25 cellular contexts compared by ENCODE assay signal in genomic region chr2:69168950-69169695, GRCh38.
DNase-seq lines count a peak whose midpoint lies in the region; ATAC-seq and TF ChIP-seq lines count a peak whose summit lies in the region.
"Had no signal": no experiment of that assay in that cellular context is flagged by ENCODE, and none has a peak within 500 bp of the region (broad histone marks: within the 10 kb centered on the region; RNA-seq: fewer than 3 reads in every experiment).

No MANE protein-coding gene starts in this region.

- peak overlapping the region in 1 of 2 experiments; percentile 71 for H3K4ac ChIP-seq in mesenchymal stem cell (ENCODE audit: low read depth in 1 of 2, low read length in 2 of 2)

- WGBS in mesenchymal stem cell: 80% methylated on average over 6 of the region's 6 CpGs
- 40 to 46% methylated on average over 6 of the region's 6 CpGs for WGBS in thyroid gland, 2 donors

- TF ChIP-seq CTCF in thyroid gland (IDR thresholded peaks at IDR 0.05): no peak

- peaks cover 6% of the 10 kb centered on the region for H3K79me1 ChIP-seq in mesenchymal stem cell (replicated peaks; ENCODE audit: low read length, poor library complexity, severe bottlenecking)

- peak overlapping the region; percentile 90 to 91 for H2BK12ac ChIP-seq in mesenchymal stem cell (ENCODE audit: low read length in 2 of 2)

- no peak overlapping the region for H3K9ac ChIP-seq in mesenchymal stem cell (ENCODE audit: low read length)

- no peak for TF ChIP-seq POLR2A in thyroid gland (IDR thresholded peaks at IDR 0.05)

- peak overlapping the region; percentile 84 to 88 for H3K18ac ChIP-seq in mesenchymal stem cell (ENCODE audit: low read depth in 1 of 2, low read length in 2 of 2)

- H3K36me3 ChIP-seq in mesenchymal stem cell (ENCODE audit: control insufficient read depth in 1 of 2, insufficient read depth in 2 of 2, low read depth in 1 of 2, low read length in 2 of 2) (peaks cover 14 to 16% of the 10 kb centered on the region in 2 experiments), thyroid gland (no peaks in the 10 kb centered on the region)
- H3K36me3 ChIP-seq: cardiac muscle cell, ovary, transverse colon had no signal

- H4K91ac ChIP-seq in mesenchymal stem cell (ENCODE audit: low read length): peak overlapping the region; percentile 72

- H3K9me3 ChIP-seq in mesenchymal stem cell (ENCODE audit: control insufficient read depth, low read length) (no peaks in the 10 kb centered on the region), thyroid gland (no peaks in the 10 kb centered on the region)
- H3K9me3 ChIP-seq: ovary, transverse colon had no signal

- H3K4me1 ChIP-seq in mesenchymal stem cell (ENCODE audit: control insufficient read depth, insufficient read depth, low read depth, low read length) (peaks cover 8% of the 10 kb centered on the region), thyroid gland (peaks cover 60 to 94% of the 10 kb centered on the region in 2 donors)

- no peak overlapping the region for H3K4me3 ChIP-seq in mesenchymal stem cell (ENCODE audit: insufficient read depth in 1 of 2, low read depth in 1 of 2, low read length in 2 of 2)
- no peak overlapping the region for H3K4me3 ChIP-seq in thyroid gland (replicated peaks in 1 of 3)
- H3K4me3 ChIP-seq: cardiac muscle cell, ovary, transverse colon had no signal

- peak overlapping the region in 1 of 2 experiments; percentile 60 for H3K23ac ChIP-seq in mesenchymal stem cell (ENCODE audit: low read length in 2 of 2)

- DNase-seq in NCI-H2227 (lab: John Stamatoyannopoulos, UW; ENCODE audit: unreplicated experiment) (peak; percentile 11), NCI-H2227 treated with DMSO at 0.1 percent for 48 hours (lab: John Stamatoyannopoulos, UW) (no peak), RPMI7951 (ENCODE audit: low read depth) (peak; percentile 37), mesenchymal stem cell (no peak), thyroid gland (peak; percentile 78 to 83), ecto neural progenitor cell (ENCODE audit: low spot score) (no peak), HT-29 (ENCODE audit: low spot score) (no peak)
- DNase-seq: 8988T; activated CD4-positive, alpha-beta T cell treated with anti-CD3 and anti-CD28 coated beads, Interleukin-2, amount 50 U/mL, for 1 hour; activated CD8-positive, alpha-beta memory T cell treated with anti-CD3 and anti-CD28 coated beads, Interleukin-2, amount 10 ng/mL, durations not matched to agents 7 days and 5 days; activated naive CD4-positive, alpha-beta T cell treated with anti-CD3 and anti-CD28 coated beads, Interleukin-2, amount 10 ng/mL, durations not matched to agents 7 days and 5 days; amniotic stem cell; CD4-positive, alpha-beta memory T cell; mammary epithelial cell; naive thymus-derived CD4-positive, alpha-beta T cell; NCI-H510A treated with DMSO at 0.1 percent for 48 hours; ovary; retina; SHP77; stimulated activated CD4-positive, alpha-beta T cell treated with anti-CD3 and anti-CD28 coated beads, Interleukin-4, amount 100 ng/mL, for 4 hours; stimulated activated naive CD4-positive, alpha-beta T cell treated with Interleukin-2 at 50 U/mL for 16 hours; T-helper 9 cell; transverse colon had no signal

- H2BK120ac ChIP-seq in mesenchymal stem cell (ENCODE audit: low read depth, low read length): peak overlapping the region; percentile 76

- H4K8ac ChIP-seq in mesenchymal stem cell (ENCODE audit: low read length): peak overlapping the region; percentile 56

- H3K27me3 ChIP-seq in mesenchymal stem cell (ENCODE audit: control insufficient read depth in 1 of 2, insufficient read depth in 1 of 2, low read length in 2 of 2) (no peaks in the 10 kb centered on the region), thyroid gland (no peaks in the 10 kb centered on the region)
- H3K27me3 ChIP-seq: cardiac muscle cell, ovary, transverse colon had no signal

- H3K14ac ChIP-seq in mesenchymal stem cell (ENCODE audit: low read length in 2 of 2): peak overlapping the region in 1 of 2 experiments; percentile 68

- no peak overlapping the region for H3K4me2 ChIP-seq in mesenchymal stem cell (ENCODE audit: low read length, poor library complexity, severe bottlenecking)

- H3K27ac ChIP-seq in mesenchymal stem cell (ENCODE audit: low read length, poor library complexity, severe bottlenecking) (no peak overlapping the region), thyroid gland (peak overlapping the region; percentile 44 to 72 (median 57))
- H3K27ac ChIP-seq: cardiac muscle cell had no signal

- H2AK5ac ChIP-seq in mesenchymal stem cell (ENCODE audit: low read length, severe bottlenecking): peak overlapping the region; percentile 33

- ATAC-seq in HG03175 (IDR thresholded peaks at IDR 0.05; ENCODE audit: unreplicated experiment): no peak
- ATAC-seq: activated CD8-positive, alpha-beta memory T cell treated with anti-CD3 and anti-CD28 coated beads, Interleukin-2, amount 10 ng/mL, durations not matched to agents 7 days and 5 days; naive thymus-derived CD4-positive, alpha-beta T cell had no signal

- no peak overlapping the region for H2BK5ac ChIP-seq in mesenchymal stem cell (ENCODE audit: low read depth, low read length, poor library complexity, severe bottlenecking)

- H2AFZ ChIP-seq in mesenchymal stem cell (ENCODE audit: low read depth, low read length): no peak overlapping the region

- intact Hi-C loops in thyroid gland (cut with DNase I): loop anchor here (10.0 kb wide), 1 partner anchor 136 kb away; no protein-coding TSS in a partner anchor

- peak overlapping the region; percentile 82 for H2BK15ac ChIP-seq in mesenchymal stem cell (ENCODE audit: low read depth, poor library complexity, severe bottlenecking)

Comparison
In these comparisons a context has a peak if more than half of its experiments do, and no peak if none do; other contexts are left out.
1. DNase-seq: peak in NCI-H2227 (single experiment), RPMI7951 (single experiment) and thyroid gland (2 of 2); none in NCI-H2227 treated with DMSO at 0.1 percent for 48 hours (single experiment), mesenchymal stem cell (single experiment), ecto neural progenitor cell (single experiment) and HT-29 (single experiment).